20 cellular contexts compared by ENCODE assay signal in the genomic region with DNA sequence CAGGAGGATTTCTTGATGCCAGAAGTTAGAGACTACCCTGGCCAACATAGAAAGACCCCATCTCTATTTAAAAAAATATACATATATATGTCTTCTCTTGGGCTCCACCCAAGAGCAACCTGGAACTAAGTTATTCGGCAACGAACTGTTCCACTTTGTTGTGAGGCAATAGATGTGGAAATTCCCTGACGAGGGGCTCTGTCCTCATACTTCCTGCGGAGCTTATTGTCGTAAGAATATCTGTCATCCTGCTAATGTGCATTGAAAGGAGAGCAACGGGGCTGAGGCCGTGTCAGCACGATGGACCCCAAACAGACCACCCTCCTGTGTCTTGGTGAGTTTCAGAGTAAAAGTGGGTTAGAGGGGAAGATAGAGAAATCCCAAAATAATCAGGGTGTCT. TPM values are rescaled to one million over a fixed set of nuclear protein-coding genes. Genes with fewer than 3 reads are reported as not detected.
"Had no signal": no experiment of that assay in that cellular context is flagged by ENCODE, and none has a peak within 500 bp of the region (broad histone marks: within the 10 kb centered on the region; RNA-seq: fewer than 3 reads in every experiment).

A gene (plus strand): TSS at position 246 of the 400 bp plus-strand sequence. CDS start 55 bp downstream, at position 301.

- H3K9me3 ChIP-seq: esophagus squamous epithelium, left lung, thyroid gland, vagina had no signal

- H3K27me3 ChIP-seq: esophagus squamous epithelium, thyroid gland, vagina had no signal

- H3K27ac Mint-ChIP-seq: activated B cell treated with CpG ODN at 0.5 μM for 24 hours; activated CD4-positive, alpha-beta T cell treated with anti-CD3 and anti-CD28 coated beads, Interleukin-2, amount 10 ng/mL, durations not matched to agents 7 days and 5 days; activated naive CD8-positive, alpha-beta T cell; activated T-cell treated with anti-CD3 and anti-CD28 coated beads, Interleukin-2, amount 50 U/mL, for 72 hours; stimulated activated effector memory CD8-positive, alpha-beta T cell treated with anti-CD3 and anti-CD28 coated beads, Interleukin-12 subunit alpha, Interleukin-12 subunit beta, amount 100 ng/mL, for 72 hours; T-helper 17 cell had no signal

- H3K36me3 Mint-ChIP-seq: activated naive CD8-positive, alpha-beta T cell; stimulated activated effector memory CD8-positive, alpha-beta T cell treated with anti-CD3 and anti-CD28 coated beads, Interleukin-12 subunit alpha, Interleukin-12 subunit beta, amount 100 ng/mL, for 72 hours had no signal

- H3K36me3 ChIP-seq: esophagus squamous epithelium, left lung, thyroid gland, vagina had no signal

- H3K4me1 ChIP-seq: esophagus squamous epithelium, thyroid gland, vagina had no signal

- H3K4me3 Mint-ChIP-seq: activated B cell treated with CpG ODN at 0.5 μM for 24 hours; activated CD4-positive, alpha-beta T cell treated with anti-CD3 and anti-CD28 coated beads, Interleukin-2, amount 10 ng/mL, durations not matched to agents 7 days and 5 days; activated naive CD8-positive, alpha-beta T cell; activated T-cell treated with anti-CD3 and anti-CD28 coated beads, Interleukin-2, amount 50 U/mL, for 72 hours; stimulated activated effector memory CD8-positive, alpha-beta T cell treated with anti-CD3 and anti-CD28 coated beads, Interleukin-12 subunit alpha, Interleukin-12 subunit beta, amount 100 ng/mL, for 72 hours; T-helper 17 cell had no signal

- H3K4me3 ChIP-seq: esophagus squamous epithelium, thyroid gland, vagina had no signal

- H3K4me1 Mint-ChIP-seq: stimulated activated effector memory CD8-positive, alpha-beta T cell treated with anti-CD3 and anti-CD28 coated beads, Interleukin-12 subunit alpha, Interleukin-12 subunit beta, amount 100 ng/mL, for 72 hours; T-helper 17 cell had no signal

- H3K9me3 Mint-ChIP-seq: activated B cell treated with CpG ODN at 0.5 μM for 24 hours; activated CD4-positive, alpha-beta T cell treated with anti-CD3 and anti-CD28 coated beads, Interleukin-2, amount 10 ng/mL, durations not matched to agents 7 days and 5 days; activated T-cell treated with anti-CD3 and anti-CD28 coated beads, Interleukin-2, amount 50 U/mL, for 72 hours; stimulated activated effector memory CD8-positive, alpha-beta T cell treated with anti-CD3 and anti-CD28 coated beads, Interleukin-12 subunit alpha, Interleukin-12 subunit beta, amount 100 ng/mL, for 72 hours had no signal

- H3K27ac ChIP-seq: esophagus squamous epithelium, thyroid gland, vagina had no signal

- DNase-seq: activated B cell treated with CpG ODN at 0.5 μM for 24 hours; activated CD4-positive, alpha-beta T cell treated with anti-CD3 and anti-CD28 coated beads, Interleukin-2, amount 10 ng/mL, durations not matched to agents 7 days and 5 days; activated CD8-positive, alpha-beta memory T cell treated with anti-CD3 and anti-CD28 coated beads, Interleukin-2, amount 50 U/mL, for 48 hours; activated gamma-delta T cell; activated T-cell treated with anti-CD3 and anti-CD28 coated beads, Interleukin-2, amount 50 U/mL, for 72 hours; amniotic stem cell; caudate nucleus; esophagus squamous epithelium; hippocampal formation; mesendoderm; T-helper 17 cell; thyroid gland had no signal

RNA-seq across cellular contexts. Expression of the gene that starts here (rescaled TPM):
- total RNA-seq: activated CD4-positive, alpha-beta T cell treated with anti-CD3 and anti-CD28 coated beads, Interleukin-2, amount 10 ng/mL, durations not matched to agents 7 days and 5 days; activated T-cell treated with anti-CD3 and anti-CD28 coated beads, Interleukin-2, amount 50 U/mL, for 72 hours; fibroblast of villous mesenchyme; osteocyte had no signal
- polyA plus RNA-seq: keratinocyte, neural cell had no signal
